In genomic region chr7:96052289-96052688, GRCh38 we compare ENCODE assay signal across 11 cellular contexts.
"Had no signal": no experiment of that assay in that cellular context is flagged by ENCODE, and none has a peak within 500 bp of the region (broad histone marks: within the 10 kb centered on the region; RNA-seq: fewer than 3 reads in every experiment).

No MANE protein-coding gene starts in this region.

- H2AFZ ChIP-seq: GM23248, GM23338 had no signal

- H3K9ac ChIP-seq: GM23248 had no signal

- H3K36me3 ChIP-seq: HAP-1 had no signal

- H3K4me2 ChIP-seq: GM23338 had no signal

- H3K27ac ChIP-seq: GM23248 had no signal

- H3K4me3 ChIP-seq: GM23248, GM23338, HAP-1 had no signal

- FAIRE-seq: H1, H54 had no signal

- H3K4me1 ChIP-seq: HAP-1 had no signal

- ATAC-seq: GM23338, HCT116 had no signal

- H3K9me3 ChIP-seq: HAP-1 had no signal

- DNase-seq: GM23248, GOT3, H7, H9, HCEC 1CT, HFFc6 had no signal
